ENCODE assay signal across 9 cellular contexts in genomic region chr14:99190696-99191662, GRCh38.
A peak's percentile ranks its signal among the peaks of the same experiment; 100 is the strongest.
DNase-seq lines count a peak whose midpoint lies in the region; ATAC-seq and TF ChIP-seq lines count a peak whose summit lies in the region.
"Had no signal": no experiment of that assay in that cellular context is flagged by ENCODE, and none has a peak within 500 bp of the region (broad histone marks: within the 10 kb centered on the region; RNA-seq: fewer than 3 reads in every experiment).

No MANE protein-coding gene starts in this region.

- no peaks in the 10 kb centered on the region for H3F3A ChIP-seq in PC-3 (ENCODE audit: low read length, unreplicated experiment)

- H3K36me3 ChIP-seq in PC-3 (ENCODE audit: low read depth, low read length), result no peaks in the 10 kb centered on the region
- peaks cover 0 to 19% (median 8%) of the 10 kb centered on the region in 3 experiments for H3K36me3 ChIP-seq in naive thymus-derived CD4-positive, alpha-beta T cell (ENCODE audit: control insufficient read depth in 2 of 3, insufficient read depth in 3 of 3, low read length in 3 of 3)
- no peaks in the 10 kb centered on the region for H3K36me3 ChIP-seq in HAP-1 (replicated peaks)

- no peak for TF ChIP-seq CTCF in PC-3 (conservative IDR thresholded peaks at IDR 0.05; ENCODE audit: low read depth, low read length)

- H3K4me3 Mint-ChIP-seq in naive thymus-derived CD4-positive, alpha-beta T cell, result peak overlapping the region; percentile 85 to 94 (median 90)

- no peak overlapping the region for H2AFZ ChIP-seq in PC-3 (ENCODE audit: low read length)

- H3K9ac ChIP-seq in PC-3 (ENCODE audit: low read length), result no peak overlapping the region

- H3K4me2 ChIP-seq in PC-3 (ENCODE audit: low read length), result peak overlapping the region; percentile 79

- intact Hi-C loops in PC-3 (cut with micrococcal nuclease), result no loop called here
- intact Hi-C loops in naive thymus-derived CD4-positive, alpha-beta T cell (cut with micrococcal nuclease), result loop anchor here (1.0 to 10.0 kb wide), 15 partner anchors 8 to 1734 kb away; no protein-coding TSS in a partner anchor

- in situ Hi-C loops in HAP-1 (cut with MboI; ENCODE audit: low sequenced_read_pairs), result no loop called here

- no peaks in the 10 kb centered on the region for H3K9me2 ChIP-seq in PC-3 (replicated peaks; ENCODE audit: low read length)

- POLR2A ChIA-PET in PC-3 (lab: Charles Lee; ENCODE audit: unreplicated experiment), result no interaction called here
- POLR2A ChIA-PET in naive thymus-derived CD4-positive, alpha-beta T cell (lab: Charles Lee), result interaction anchor here (0.6 to 69.0 kb wide), 22 partner anchors 9 to 1840 kb away, joined by 3 to 2458 read pairs (median 4); partner anchors contain the start of gene BCL11B

- peaks cover 56 to 97% (median 93%) of the 10 kb centered on the region in 7 donors for H3K4me1 Mint-ChIP-seq in naive thymus-derived CD4-positive, alpha-beta T cell

- no peaks in the 10 kb centered on the region for H4K20me1 ChIP-seq in PC-3 (ENCODE audit: low read length)

- H3K27me3 Mint-ChIP-seq in naive thymus-derived CD4-positive, alpha-beta T cell, result no peaks in the 10 kb centered on the region

- H3K27ac Mint-ChIP-seq in naive thymus-derived CD4-positive, alpha-beta T cell, result peak overlapping the region; percentile 93 to 100 (median 98)

- no peaks in the 10 kb centered on the region for H3K79me2 ChIP-seq in PC-3 (ENCODE audit: low read length)

- DNase-seq in Ammon's horn (ENCODE audit: low spot score), result peak; percentile 29
- DNase-seq in PC-3, result no peak
- DNase-seq in naive thymus-derived CD4-positive, alpha-beta T cell, result peak in 4 of 9 donors; percentile 48 to 61 (median 51)
- DNase-seq in foreskin melanocyte, result no peak
- DNase-seq in NOMO-1 (lab: John Stamatoyannopoulos, UW; ENCODE audit: unreplicated experiment in 2 of 2), result no peak
- no peak for DNase-seq in HCEC 1CT
- no peak for DNase-seq in HAP-1 (ENCODE audit: low spot score in 2 of 2)
- DNase-seq: Kasumi-1 had no signal

- H3K27ac ChIP-seq in PC-3 (ENCODE audit: low read length) (no peak overlapping the region), angular gyrus (ENCODE audit: low read depth, low read length) (peak overlapping the region; percentile 34)
- peak overlapping the region; percentile 85 for H3K27ac ChIP-seq in naive thymus-derived CD4-positive, alpha-beta T cell (ENCODE audit: low read depth, low read length)

- H3K4me3 ChIP-seq in PC-3 (ENCODE audit: low read length) (peak overlapping the region; percentile 66; the same call in 1 of the 2 replicates), HAP-1 (no peak overlapping the region)
- peak overlapping the region; percentile 42 for H3K4me3 ChIP-seq in naive thymus-derived CD4-positive, alpha-beta T cell (ENCODE audit: low read length)

- H3K9me3 ChIP-seq in PC-3 (ENCODE audit: low read length) (no peaks in the 10 kb centered on the region), HAP-1 (no peaks in the 10 kb centered on the region)
- H3K9me3 ChIP-seq in naive thymus-derived CD4-positive, alpha-beta T cell (ENCODE audit: control insufficient read depth in 2 of 3, low read length in 3 of 3), result no peaks in the 10 kb centered on the region

- H3K4me1 ChIP-seq in PC-3 (ENCODE audit: insufficient read depth, low read length) (no peaks in the 10 kb centered on the region; the same call in 1 of the 2 replicates), HAP-1 (peaks cover 14% of the 10 kb centered on the region)
- H3K4me1 ChIP-seq in naive thymus-derived CD4-positive, alpha-beta T cell (ENCODE audit: control insufficient read depth in 2 of 2, insufficient read depth in 2 of 2, low read length in 2 of 2), result peaks cover 84 to 88% of the 10 kb centered on the region in 2 donors

- peaks cover 0 to 38% (median 19%) of the 10 kb centered on the region in 5 donors for H3K36me3 Mint-ChIP-seq in naive thymus-derived CD4-positive, alpha-beta T cell

- CTCF ChIA-PET in PC-3 (lab: Charles Lee), result no interaction called here
- CTCF ChIA-PET in naive thymus-derived CD4-positive, alpha-beta T cell (lab: Charles Lee), result interaction anchor here (0.6 to 1.2 kb wide), 12 partner anchors 9 to 1016 kb away, joined by 3 to 8 read pairs (median 4); partner anchors contain the start of gene BCL11B

- peaks cover 70% of the 10 kb centered on the region for H3K27me3 ChIP-seq in PC-3 (ENCODE audit: low read length)
- no peaks in the 10 kb centered on the region for H3K27me3 ChIP-seq in naive thymus-derived CD4-positive, alpha-beta T cell (ENCODE audit: control insufficient read depth in 2 of 2, insufficient read depth in 2 of 2, low read length in 2 of 2)
- H3K27me3 ChIP-seq in HAP-1 (ENCODE audit: low read depth), result no peaks in the 10 kb centered on the region

- ATAC-seq in PC-3, result no peak
- peak; percentile 26 for ATAC-seq in naive thymus-derived CD4-positive, alpha-beta T cell

- H3K9me3 Mint-ChIP-seq in naive thymus-derived CD4-positive, alpha-beta T cell, result peaks cover 0 to 2% (median 0%) of the 10 kb centered on the region in 11 donors

- BruUV-seq in PC-3 (replicated peaks; lab: Mats Ljungman, UMichigan), result no TSS peak
